In the genomic region with DNA sequence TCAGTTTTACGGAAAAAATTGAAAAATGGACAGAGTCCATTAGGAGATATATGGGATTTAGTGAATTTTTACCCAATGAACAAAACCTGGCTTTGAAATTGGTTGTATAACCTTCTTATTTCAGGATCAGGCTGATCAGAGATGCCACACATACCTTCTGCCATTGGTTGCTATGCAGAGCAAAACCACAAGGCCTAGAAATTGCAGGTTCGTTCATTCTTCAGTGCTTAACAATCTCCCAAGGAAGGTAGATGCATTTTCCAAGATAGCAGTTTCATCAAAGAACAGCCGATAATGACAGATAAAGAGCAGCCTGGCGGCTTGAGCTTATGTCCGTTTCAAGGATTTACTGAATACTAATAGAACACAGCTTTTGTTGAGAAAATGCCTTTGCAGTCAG, we compare ENCODE assay signal across 21 cellular contexts.
A peak's percentile ranks its signal among the peaks of the same experiment; 100 is the strongest.
DNase-seq lines count a peak whose midpoint lies in the region; ATAC-seq and FAIRE-seq lines count a peak whose summit lies in the region.
"Had no signal": no experiment of that assay in that cellular context is flagged by ENCODE, and none has a peak within 500 bp of the region (broad histone marks: within the 10 kb centered on the region; RNA-seq: fewer than 3 reads in every experiment).

No MANE protein-coding gene starts in this region.

- peaks cover 16% of the 10 kb centered on the region for H3K4me1 ChIP-seq in GM23248 (ENCODE audit: insufficient read depth)
- H3K4me1 ChIP-seq: vagina had no signal

- WGBS in GM23248 (ENCODE audit: low coverage in 1 of 2, low lambda C conversion rate in 2 of 2, missing lambda C conversion rate in 2 of 2), 2 experiments: 57 to 59% methylated on average over 5 of the region's 5 CpGs

- no peaks in the 10 kb centered on the region for H4K20me1 ChIP-seq in GM23248 (ENCODE audit: insufficient read depth)

- in situ Hi-C loops in GM23248 (cut with MboI): no loop called here

- no peaks in the 10 kb centered on the region for H3K36me3 ChIP-seq in GM23248 (ENCODE audit: low read depth)
- H3K36me3 ChIP-seq: vagina had no signal

- FAIRE-seq in RCC 7860 (lab: Jason Lieb, UNC) (no peak), urothelium cell line (lab: Jason Lieb, UNC) (no peak)
- FAIRE-seq: GM12891 had no signal

- H3F3A ChIP-seq in GM23248 (ENCODE audit: insufficient read depth): no peaks in the 10 kb centered on the region; the same call in 1 of the 2 replicates

- ATAC-seq in left ventricle myocardium superior: no peak
- ATAC-seq: natural killer cell treated with Interleukin-12 subunit alpha and Interleukin-12 subunit beta and Interleukin-15 and Interleukin-18, amount 100 ng/mL, for 72 hours had no signal

- H3K27me3 ChIP-seq in GM23248 (replicated peaks; ENCODE audit: insufficient read depth): no peaks in the 10 kb centered on the region
- H3K27me3 ChIP-seq: vagina had no signal

- no peak overlapping the region for H3K27ac ChIP-seq in GM23248
- H3K27ac ChIP-seq: vagina had no signal

- no peaks in the 10 kb centered on the region for H3K79me2 ChIP-seq in GM23248 (ENCODE audit: insufficient read depth)

- no peak overlapping the region for H3K4me3 ChIP-seq in GM23248
- H3K4me3 ChIP-seq: vagina had no signal

- H3K4me2 ChIP-seq in GM23248 (ENCODE audit: unreplicated experiment): peak overlapping the region; percentile 11

- DNase-seq in GM23248: peak; percentile 17
- peak; percentile 49 for DNase-seq in RCC 7860 (ENCODE audit: low spot score)
- DNase-seq in islet precursor cell: peak; percentile 87
- DNase-seq in urothelium cell line (ENCODE audit: low spot score): peak; percentile 70
- DNase-seq in NCI-H1436 (lab: John Stamatoyannopoulos, UW): no peak
- no peak for DNase-seq in OCI-M1 (lab: John Stamatoyannopoulos, UW)
- no peak for DNase-seq in left ventricle myocardium superior
- DNase-seq: activated B cell treated with CpG ODN at 0.5 μM for 24 hours; activated CD4-positive, alpha-beta T cell treated with anti-CD3 and anti-CD28 coated beads, Interleukin-2, amount 50 U/mL, for 4 hours; activated CD8-positive, alpha-beta memory T cell treated with anti-CD3 and anti-CD28 coated beads, Interleukin-2, amount 50 U/mL, for 4 hours; activated naive CD8-positive, alpha-beta T cell treated with anti-CD3 and anti-CD28 coated beads, Interleukin-2, amount 10 ng/mL, durations not matched to agents 7 days and 5 days; AML-193; CD8-positive, alpha-beta memory T cell; cortex of kidney; endodermal cell; NCI-H1417; NCI-H2107; NCI-H510A had no signal

- intact Hi-C loops in left ventricle myocardium superior (cut with micrococcal nuclease): no loop called here

- H3K9me3 ChIP-seq in GM23248 (ENCODE audit: low read depth): no peaks in the 10 kb centered on the region
- H3K9me3 ChIP-seq: vagina had no signal

- H3K9ac ChIP-seq in GM23248: no peak overlapping the region

- no peaks in the 10 kb centered on the region for H3K9me2 ChIP-seq in GM23248 (ENCODE audit: insufficient read depth)

- peak overlapping the region; percentile 19; the same call in 1 of the 2 replicates for H2AFZ ChIP-seq in GM23248

Comparison
In these comparisons a context has a peak if more than half of its experiments do, and no peak if none do; other contexts are left out.
1. DNase-seq: peak in GM23248 (single experiment), RCC 7860 (single experiment), islet precursor cell (single experiment) and urothelium cell line (single experiment); none in NCI-H1436 (single experiment), OCI-M1 (single experiment) and left ventricle myocardium superior (single experiment).